10 cellular contexts compared by ENCODE assay signal in the genomic region with DNA sequence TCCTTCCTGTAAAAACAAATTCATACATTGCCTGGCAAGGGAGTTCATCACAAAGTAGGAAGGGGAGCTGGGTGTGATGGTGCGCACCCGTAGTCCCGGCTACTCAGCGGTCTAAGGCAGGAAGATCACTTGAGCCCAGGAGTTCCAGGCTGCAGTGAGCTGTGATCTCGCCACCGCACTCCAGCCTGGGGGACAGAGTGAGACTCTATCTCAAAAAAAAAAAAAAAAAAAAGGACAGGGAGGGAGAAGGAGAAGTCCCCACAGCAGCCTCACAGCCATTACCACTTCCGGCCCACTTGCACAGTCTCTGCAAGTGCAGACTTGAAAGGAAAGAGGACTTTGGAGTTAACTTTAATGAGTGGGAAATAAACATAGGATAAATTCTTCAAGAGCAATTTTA.
DNase-seq lines count a peak whose midpoint lies in the region; ATAC-seq and TF ChIP-seq lines count a peak whose summit lies in the region.
"Had no signal": no experiment of that assay in that cellular context is flagged by ENCODE, and none has a peak within 500 bp of the region (broad histone marks: within the 10 kb centered on the region; RNA-seq: fewer than 3 reads in every experiment).

No MANE protein-coding gene starts in this region.

- DNase-seq in activated T-cell treated with anti-CD3 and anti-CD28 coated beads, Interleukin-2, amount 50 U/mL, for 4 hours = no peak
- DNase-seq in activated T-cell treated with anti-CD3 and anti-CD28 coated beads, Interleukin-2, amount 50 U/mL, for 24 hours = no peak
- DNase-seq in RWPE1 (ENCODE audit: low spot score) = no peak
- peak; percentile 17 for DNase-seq in choroid plexus epithelial cell (ENCODE audit: low read depth)
- no peak for DNase-seq in stimulated activated naive B cell treated with anti-CD40 and anti-IgM and Interleukin-4, amounts not matched to agents 10 μg/mL and 1 μg/mL and 100 μg/mL, for 72 hours
- DNase-seq in BE2C = no peak
- DNase-seq: lower lobe of right lung had no signal

- H3K4me1 ChIP-seq in BE2C = no peaks in the 10 kb centered on the region

- POLR2A ChIA-PET in RWPE1 (lab: Yijun Ruan, JAX; ENCODE audit: low non-redundant PET) = no interaction called here

- peaks cover 12% of the 10 kb centered on the region for H3K36me3 Mint-ChIP-seq in activated T-cell treated with anti-CD3 and anti-CD28 coated beads, Interleukin-2, amount 50 U/mL, for 4 hours (ENCODE audit: insufficient read depth)
- no peaks in the 10 kb centered on the region for H3K36me3 Mint-ChIP-seq in activated T-cell treated with anti-CD3 and anti-CD28 coated beads, Interleukin-2, amount 50 U/mL, for 24 hours (ENCODE audit: low read depth)
- H3K36me3 Mint-ChIP-seq in stimulated activated naive B cell treated with anti-CD40 and anti-IgM and Interleukin-4, amounts not matched to agents 10 μg/mL and 1 μg/mL and 100 μg/mL, for 72 hours = peaks cover 2 to 10% of the 10 kb centered on the region in 2 donors

- H3K27me3 Mint-ChIP-seq in activated T-cell treated with anti-CD3 and anti-CD28 coated beads, Interleukin-2, amount 50 U/mL, for 4 hours (ENCODE audit: low read depth) = no peaks in the 10 kb centered on the region
- H3K27me3 Mint-ChIP-seq in activated T-cell treated with anti-CD3 and anti-CD28 coated beads, Interleukin-2, amount 50 U/mL, for 24 hours = no peaks in the 10 kb centered on the region
- H3K27me3 Mint-ChIP-seq in stimulated activated naive B cell treated with anti-CD40 and anti-IgM and Interleukin-4, amounts not matched to agents 10 μg/mL and 1 μg/mL and 100 μg/mL, for 72 hours = no peaks in the 10 kb centered on the region

- no peak overlapping the region for H3K27ac Mint-ChIP-seq in activated T-cell treated with anti-CD3 and anti-CD28 coated beads, Interleukin-2, amount 50 U/mL, for 24 hours
- no peak overlapping the region for H3K27ac Mint-ChIP-seq in stimulated activated naive B cell treated with anti-CD40 and anti-IgM and Interleukin-4, amounts not matched to agents 10 μg/mL and 1 μg/mL and 100 μg/mL, for 72 hours

- CTCF ChIA-PET in RWPE1 (lab: Yijun Ruan, JAX) = no interaction called here

- H3K9me3 ChIP-seq in BE2C = no peaks in the 10 kb centered on the region
- H3K9me3 ChIP-seq: lower lobe of right lung had no signal

- peak overlapping the region; percentile 81 for H3K27ac ChIP-seq in RWPE1
- H3K27ac ChIP-seq: C4-2B, lower lobe of right lung had no signal

- TF ChIP-seq CTCF in RWPE1 (conservative IDR thresholded peaks at IDR 0.05; ENCODE audit: low read depth) = no peak
- TF ChIP-seq CTCF in choroid plexus epithelial cell (conservative IDR thresholded peaks at IDR 0.05; ENCODE audit: low read depth, low read length) = no peak
- TF ChIP-seq CTCF in BE2C (IDR thresholded peaks at IDR 0.05; ENCODE audit: low read depth, low read length) = no peak

- H3K4me3 ChIP-seq in choroid plexus epithelial cell (ENCODE audit: low read depth, low read length) = no peak overlapping the region
- no peak overlapping the region for H3K4me3 ChIP-seq in BE2C (ENCODE audit: low read depth, low read length)
- H3K4me3 ChIP-seq: lower lobe of right lung had no signal

- peak in 1 of 2 donors; percentile 58 for ATAC-seq in activated T-cell treated with anti-CD3 and anti-CD28 coated beads, Interleukin-2, amount 50 U/mL, for 4 hours
- ATAC-seq in stimulated activated naive B cell treated with anti-CD40 and anti-IgM and Interleukin-4, amounts not matched to agents 10 μg/mL and 1 μg/mL and 100 μg/mL, for 72 hours (replicated peaks) = peak; percentile 71 to 80
- ATAC-seq in GM19467 (IDR thresholded peaks at IDR 0.05; ENCODE audit: unreplicated experiment) = no peak
- no peak for ATAC-seq in HG02938 (IDR thresholded peaks at IDR 0.05; ENCODE audit: unreplicated experiment)

- H3K4me1 Mint-ChIP-seq in activated T-cell treated with anti-CD3 and anti-CD28 coated beads, Interleukin-2, amount 50 U/mL, for 4 hours (ENCODE audit: low read depth) = peaks cover 4% of the 10 kb centered on the region
- H3K4me1 Mint-ChIP-seq in activated T-cell treated with anti-CD3 and anti-CD28 coated beads, Interleukin-2, amount 50 U/mL, for 24 hours (ENCODE audit: low read depth) = no peaks in the 10 kb centered on the region
- H3K4me1 Mint-ChIP-seq in stimulated activated naive B cell treated with anti-CD40 and anti-IgM and Interleukin-4, amounts not matched to agents 10 μg/mL and 1 μg/mL and 100 μg/mL, for 72 hours = peaks cover 6 to 10% of the 10 kb centered on the region in 2 donors

- no peaks in the 10 kb centered on the region for H3K9me3 Mint-ChIP-seq in activated T-cell treated with anti-CD3 and anti-CD28 coated beads, Interleukin-2, amount 50 U/mL, for 4 hours
- H3K9me3 Mint-ChIP-seq in activated T-cell treated with anti-CD3 and anti-CD28 coated beads, Interleukin-2, amount 50 U/mL, for 24 hours = no peaks in the 10 kb centered on the region
- H3K9me3 Mint-ChIP-seq in stimulated activated naive B cell treated with anti-CD40 and anti-IgM and Interleukin-4, amounts not matched to agents 10 μg/mL and 1 μg/mL and 100 μg/mL, for 72 hours = no peaks in the 10 kb centered on the region

- no peaks in the 10 kb centered on the region for H3K27me3 ChIP-seq in BE2C

- peak overlapping the region; percentile 66 for H3K4me3 Mint-ChIP-seq in activated T-cell treated with anti-CD3 and anti-CD28 coated beads, Interleukin-2, amount 50 U/mL, for 4 hours
- H3K4me3 Mint-ChIP-seq in activated T-cell treated with anti-CD3 and anti-CD28 coated beads, Interleukin-2, amount 50 U/mL, for 24 hours = no peak overlapping the region
- H3K4me3 Mint-ChIP-seq in stimulated activated naive B cell treated with anti-CD40 and anti-IgM and Interleukin-4, amounts not matched to agents 10 μg/mL and 1 μg/mL and 100 μg/mL, for 72 hours = no peak overlapping the region

- H3K36me3 ChIP-seq in BE2C = no peaks in the 10 kb centered on the region
- H3K36me3 ChIP-seq: lower lobe of right lung had no signal

Comparison
In these comparisons a context has a peak if more than half of its experiments do, and no peak if none do; other contexts are left out.
1. ATAC-seq: peak in stimulated activated naive B cell treated with anti-CD40 and anti-IgM and Interleukin-4, amounts not matched to agents 10 μg/mL and 1 μg/mL and 100 μg/mL, for 72 hours (2 of 2); none in GM19467 (single experiment) and HG02938 (single experiment).